Comparison of ENCODE assay signal across 8 cellular contexts in the genomic region with DNA sequence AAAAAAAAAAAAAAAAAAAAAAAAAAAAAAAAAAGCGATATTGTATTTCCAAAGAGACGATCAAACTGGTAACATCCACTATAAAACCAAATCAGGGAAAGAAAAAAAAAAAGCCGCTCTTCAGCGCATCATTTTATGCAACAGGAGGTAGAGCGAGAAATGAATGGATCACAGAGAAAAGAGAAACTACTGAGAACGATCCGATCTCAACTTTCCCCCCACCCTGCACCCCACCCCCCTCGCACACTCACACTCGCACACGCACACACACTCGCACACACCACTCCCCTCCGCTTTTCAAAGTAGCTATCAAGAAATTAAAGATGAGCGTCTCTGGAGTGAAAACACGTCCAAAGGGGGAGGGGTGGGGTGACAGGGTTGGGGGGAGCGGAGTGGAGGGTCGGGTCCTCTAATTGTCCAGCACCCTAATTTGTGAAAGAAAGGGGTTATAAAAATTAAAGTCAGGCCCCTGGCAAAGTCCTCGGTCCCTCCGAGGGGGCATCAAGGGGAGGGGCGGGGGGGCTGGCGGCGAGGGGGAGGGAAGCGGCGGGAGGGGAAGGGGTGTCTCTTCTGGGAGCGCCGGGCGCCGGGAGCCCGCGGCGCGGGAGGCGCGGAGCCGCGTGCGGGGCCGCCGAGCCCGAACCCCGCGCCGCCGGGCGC. TPM values are rescaled to one million over a fixed set of nuclear protein-coding genes. Genes with fewer than 3 reads are reported as not detected.
DNase-seq lines count a peak whose midpoint lies in the region; ATAC-seq, FAIRE-seq and TF ChIP-seq lines count a peak whose summit lies in the region.

No MANE protein-coding gene starts in this region.

- peak overlapping the region; percentile 89 for H3K4me3 Mint-ChIP-seq in GM23338

- peak overlapping the region; percentile 71 for H3K9ac ChIP-seq in OCI-LY1 (ENCODE audit: low read length)
- H3K9ac ChIP-seq in HepG2 (ENCODE audit: insufficient read depth, low read depth, low read length): no peak overlapping the region

- no peak for FAIRE-seq in HepG2 (lab: Jason Lieb, UNC)

- H3F3A ChIP-seq in GM23338 (replicated peaks; ENCODE audit: low read depth): no peaks in the 10 kb centered on the region
- no peaks in the 10 kb centered on the region; the same call in 1 of the 2 replicates for H3F3A ChIP-seq in OCI-LY1 (ENCODE audit: insufficient read depth, low read length)

- no peaks in the 10 kb centered on the region for H3K9me3 ChIP-seq in A673 (ENCODE audit: low read depth, low read length, poor library complexity, severe bottlenecking)
- no peaks in the 10 kb centered on the region for H3K9me3 ChIP-seq in OCI-LY1 (ENCODE audit: low read length)
- H3K9me3 ChIP-seq in HepG2 (ENCODE audit: low read length): no peaks in the 10 kb centered on the region

- no peak for TF ChIP-seq RAD21 in HepG2 (CRISPR knock-in tag; IDR thresholded peaks at IDR 0.05)

- no peak for TF ChIP-seq POLR2A in HepG2 (IDR thresholded peaks at IDR 0.05; ENCODE audit: insufficient read depth in 1 of 2, low read depth in 2 of 2, low read length in 2 of 2)

- POLR2A ChIA-PET in A673 (lab: Charles Lee; ENCODE audit: low non-redundant PET) (interaction anchor here (0.7 kb wide), 1 partner anchor 166 kb away, joined by 15 read pairs; no protein-coding TSS in a partner anchor), HepG2 (lab: Yijun Ruan, JAX) (no interaction called here)

- peaks cover 4% of the 10 kb centered on the region for H3K36me3 ChIP-seq in A673 (ENCODE audit: insufficient read depth, low read length, poor library complexity, severe bottlenecking)
- H3K36me3 ChIP-seq in GM23338 (ENCODE audit: insufficient read depth): no peaks in the 10 kb centered on the region
- H3K36me3 ChIP-seq in OCI-LY1 (ENCODE audit: insufficient read depth, low read length): peaks cover 18% of the 10 kb centered on the region; the same call in 1 of the 2 replicates
- no peaks in the 10 kb centered on the region for H3K36me3 ChIP-seq in HepG2 (replicated peaks in 1 of 2; ENCODE audit: control insufficient read depth in 1 of 2, insufficient read depth in 2 of 2, low read length in 2 of 2)

- H3K36me3 Mint-ChIP-seq in GM23338 (ENCODE audit: low read depth): peaks cover 28% of the 10 kb centered on the region

- no peak for TF ChIP-seq CTCF in A673 (conservative IDR thresholded peaks at IDR 0.05; ENCODE audit: low read depth, low read length)
- no peak for TF ChIP-seq CTCF in GM23338 (conservative IDR thresholded peaks at IDR 0.05; ENCODE audit: low read depth in 2 of 2)
- no peak for TF ChIP-seq CTCF in OCI-LY1 (IDR thresholded peaks at IDR 0.05; ENCODE audit: low read length)
- TF ChIP-seq CTCF in choroid plexus epithelial cell (conservative IDR thresholded peaks at IDR 0.05; ENCODE audit: low read depth, low read length): no peak
- TF ChIP-seq CTCF in HepG2 (CRISPR knock-in tag; IDR thresholded peaks at IDR 0.05): no peak

- ATAC-seq in GM23338: no peak; the same call in 2 of the 3 replicates
- no peak for ATAC-seq in HepG2
- no peak for ATAC-seq in GM21526 (IDR thresholded peaks at IDR 0.05; ENCODE audit: low FRiP score, unreplicated experiment)
- no peak for ATAC-seq in GM21390 (IDR thresholded peaks at IDR 0.05; ENCODE audit: unreplicated experiment)

- peaks cover 52% of the 10 kb centered on the region for H3K79me2 ChIP-seq in GM23338 (replicated peaks; ENCODE audit: insufficient read depth)
- H3K79me2 ChIP-seq in OCI-LY1 (ENCODE audit: insufficient read depth, low read length): peaks cover 44% of the 10 kb centered on the region
- H3K79me2 ChIP-seq in HepG2 (ENCODE audit: insufficient read depth, low read length): no peaks in the 10 kb centered on the region

- no peaks in the 10 kb centered on the region for H3K27me3 ChIP-seq in A673 (replicated peaks; ENCODE audit: insufficient read depth, low read depth, low read length, poor library complexity)
- H3K27me3 ChIP-seq in GM23338 (ENCODE audit: insufficient read depth): no peaks in the 10 kb centered on the region
- no peaks in the 10 kb centered on the region for H3K27me3 ChIP-seq in OCI-LY1 (ENCODE audit: insufficient read depth, low read length)
- H3K27me3 ChIP-seq in HepG2 (ENCODE audit: control insufficient read depth in 1 of 2, insufficient read depth in 2 of 2, low read length in 2 of 2): peaks cover 0 to 19% of the 10 kb centered on the region in 2 experiments; a peak in 3 of 5 replicates

- intact Hi-C loops in A673 (cut with micrococcal nuclease; ENCODE audit: unreplicated experiment) (loop anchor here (5.0 kb wide), 2 partner anchors 80 to 245 kb away; no protein-coding TSS in a partner anchor), HepG2 (cut with micrococcal nuclease; ENCODE audit: unreplicated experiment) (no loop called here)

- no peaks in the 10 kb centered on the region for H4K20me1 ChIP-seq in GM23338 (replicated peaks; ENCODE audit: insufficient read depth)
- H4K20me1 ChIP-seq in OCI-LY1 (ENCODE audit: insufficient read depth, low read length): no peaks in the 10 kb centered on the region
- H4K20me1 ChIP-seq in HepG2 (ENCODE audit: insufficient read depth, low read length): no peaks in the 10 kb centered on the region

- H3K27ac ChIP-seq in A673 (ENCODE audit: low read depth, low read length, poor library complexity, severe bottlenecking) (peak overlapping the region; percentile 77), GM23338 (ENCODE audit: low read depth) (no peak overlapping the region), OCI-LY1 (ENCODE audit: low read depth, low read length, poor library complexity, severe bottlenecking) (peak overlapping the region; percentile 84), HepG2 (ENCODE audit: extremely low read length, insufficient read depth, low read length) (no peak overlapping the region), substantia nigra (ENCODE audit: low read depth, low read length, poor library complexity, severe bottlenecking) (peak overlapping the region; percentile 88)

- H3K4me2 ChIP-seq in GM23338 (peak overlapping the region; percentile 80), OCI-LY1 (ENCODE audit: low read length) (peak overlapping the region; percentile 50; the same call in 1 of the 2 replicates), HepG2 (ENCODE audit: low read depth, low read length) (peak overlapping the region; percentile 32; the same call in 1 of the 2 replicates)

- H3K9me2 ChIP-seq in GM23338 (ENCODE audit: insufficient read depth) (no peaks in the 10 kb centered on the region), OCI-LY1 (ENCODE audit: low read depth, low read length) (no peaks in the 10 kb centered on the region)

- H2AFZ ChIP-seq in GM23338 (no peak overlapping the region), OCI-LY1 (ENCODE audit: low read length) (no peak overlapping the region), HepG2 (ENCODE audit: low read length) (no peak overlapping the region)

- peaks cover 2% of the 10 kb centered on the region for H3K27me3 Mint-ChIP-seq in GM23338 (ENCODE audit: insufficient read depth, low read depth, poor library complexity)

- DNase-seq in A673 (ENCODE audit: low spot score) (peak; percentile 73), GM23338 (ENCODE audit: low spot score) (peak; percentile 58), choroid plexus epithelial cell (ENCODE audit: low read depth) (peak; percentile 48), HepG2 (ENCODE audit: low spot score) (no peak), substantia nigra (lab: John Stamatoyannopoulos, UW) (peak in 31 of 49 donors; percentile 2 to 61 (median 32))

- no TSS peak for BruUV-seq in A673 (replicated peaks; lab: Mats Ljungman, UMichigan)
- BruUV-seq in HepG2 (replicated peaks; lab: Mats Ljungman, UMichigan): no TSS peak

- CTCF ChIA-PET in A673 (lab: Charles Lee) (no interaction called here), HepG2 (lab: Yijun Ruan, JAX; ENCODE audit: low intra/inter-chr PET ratio, low total read pairs) (no interaction called here)

- H3K27ac Mint-ChIP-seq in GM23338: peak overlapping the region; percentile 69

- WGBS in HepG2 (ENCODE audit: low lambda C conversion rate): 11% methylated on average over 18 of the region's 44 CpGs

- H3K4me1 Mint-ChIP-seq in GM23338: peaks cover 36% of the 10 kb centered on the region

- H3K9me3 Mint-ChIP-seq in GM23338: no peaks in the 10 kb centered on the region; the same call in 2 of the 3 replicates

- TF ChIP-seq EP300 in HepG2 (IDR thresholded peaks at IDR 0.05; ENCODE audit: low read depth in 2 of 2, low read length in 2 of 2) (no peak), HepG2 (CRISPR knock-in tag; IDR thresholded peaks at IDR 0.05; ENCODE audit: borderline replicate concordance) (no peak)

- H3K4me1 ChIP-seq in A673 (ENCODE audit: insufficient read depth, low read length, poor library complexity, severe bottlenecking): peaks cover 29% of the 10 kb centered on the region
- H3K4me1 ChIP-seq in GM23338 (ENCODE audit: insufficient read depth): peaks cover 22% of the 10 kb centered on the region
- H3K4me1 ChIP-seq in OCI-LY1 (ENCODE audit: insufficient read depth, low read length, severe bottlenecking): peaks cover 33% of the 10 kb centered on the region
- no peaks in the 10 kb centered on the region for H3K4me1 ChIP-seq in HepG2 (ENCODE audit: insufficient read depth, low read length)

- in situ Hi-C loops in HepG2 (cut with HindIII; ENCODE audit: extremely low pct_ligation_motif_present, low pct_unique_long_range_greater_than_20kb): no loop called here

- H3K4me3 ChIP-seq in A673 (ENCODE audit: low read depth, low read length, poor library complexity, severe bottlenecking): peak overlapping the region; percentile 64
- H3K4me3 ChIP-seq in GM23338: peak overlapping the region; percentile 66
- peak overlapping the region; percentile 75 for H3K4me3 ChIP-seq in OCI-LY1 (ENCODE audit: low read depth, low read length, poor library complexity, severe bottlenecking)
- H3K4me3 ChIP-seq in choroid plexus epithelial cell (ENCODE audit: low read depth, low read length): peak overlapping the region; percentile 59
- H3K4me3 ChIP-seq in HepG2 (replicated peaks in 1 of 3; ENCODE audit: insufficient read depth in 1 of 3, low read depth in 2 of 3, low read length in 3 of 3): no peak overlapping the region

RNA-seq across cellular contexts. Expression of a gene that starts 0.5 kb away (rescaled TPM):
- total RNA-seq in A673 (2021) (143 and 147 TPM in 2 replicates), HepG2 (2016; rRNA removed; fragmentation: Illumina TruSeq; extraction: Trizol) (not detected in 2 replicates)
- total RNA-seq in GM23338 (2014; rRNA removed; shearing (Covaris generic)): 89.2 and 91.2 TPM in 2 replicates
- polyA plus RNA-seq in GM23338 (2016; fragmentation: Nextera tagmentation; extraction: Ambion mirVana) (68.0 and 77.7 TPM in 2 replicates), HepG2 (2011; rRNA removed) (not detected in 2 replicates)
- total RNA-seq in HepG2 (2016; cell fraction: cytosol; rRNA removed; fragmentation: Illumina TruSeq; extraction: Trizol; ENCODE audit: low read depth): not detected in 2 replicates
- total RNA-seq in HepG2 (2016; cell fraction: insoluble cytoplasmic fraction; rRNA removed; fragmentation: Illumina TruSeq; extraction: Trizol): not detected in 2 replicates
- not detected in 2 replicates for total RNA-seq in HepG2 (2016; cell fraction: membrane; rRNA removed; fragmentation: Illumina TruSeq; extraction: Trizol)
- not detected in 2 replicates for total RNA-seq in HepG2 (2016; cell fraction: nucleus; rRNA removed; fragmentation: Illumina TruSeq; extraction: Trizol)
- polyA plus RNA-seq in HepG2 (2011; cell fraction: cytosol; rRNA removed): not detected in 2 replicates
- polyA plus RNA-seq in HepG2 (2011; cell fraction: nucleus; rRNA removed): 0.02 and 0.14 TPM in 2 replicates
- polyA plus RNA-seq in HepG2 (2012): not detected in 2 replicates
- not detected in 2 replicates for polyA plus RNA-seq in HepG2 (2016; cell fraction: cytosol; fragmentation: Illumina TruSeq; extraction: Trizol; ENCODE audit: low read depth)
- not detected in 2 replicates for polyA plus RNA-seq in HepG2 (2016; cell fraction: insoluble cytoplasmic fraction; fragmentation: Illumina TruSeq; extraction: Trizol; ENCODE audit: low read depth)
- polyA plus RNA-seq in HepG2 (2016; cell fraction: membrane; fragmentation: Illumina TruSeq; extraction: Trizol; ENCODE audit: low read depth): not detected in 2 replicates
- not detected in 2 replicates for polyA plus RNA-seq in HepG2 (2016; cell fraction: nucleus; fragmentation: Illumina TruSeq; extraction: Trizol; ENCODE audit: insufficient read depth, low read depth)
- 1.3 TPM in 1 of 2 replicates, not detected in the other for polyA minus RNA-seq in HepG2 (2011; rRNA and poly(A)+ RNA removed; ENCODE audit: low replicate concordance)
- polyA minus RNA-seq in HepG2 (2011; cell fraction: cytosol; rRNA and poly(A)+ RNA removed): not detected in 2 replicates
- 0.37 TPM in 1 of 2 replicates, not detected in the other for polyA minus RNA-seq in HepG2 (2011; cell fraction: nucleus; rRNA and poly(A)+ RNA removed)

Comparison
In these comparisons a context has a peak if more than half of its experiments do, and no peak if none do; other contexts are left out.
1. H3K27ac ChIP-seq: peak in A673 (single experiment), OCI-LY1 (single experiment) and substantia nigra (single experiment); none in GM23338 (single experiment) and HepG2 (single experiment).
2. H3K4me3 ChIP-seq: peak in A673 (single experiment), GM23338 (single experiment), OCI-LY1 (single experiment) and choroid plexus epithelial cell (single experiment); none in HepG2 (0 of 3).
3. RNA of a gene that starts 0.5 kb away (total RNA-seq): 143 to 147 TPM in A673 and 89.2 to 91.2 TPM in GM23338; not detected in HepG2; every median in the first group is over 10 times any median in the second.
4. Peak in every context shown above with its lines, with median percentiles within 50 percentile points of each other: H3K4me2 ChIP-seq.